ENCODE assay signal across 8 cellular contexts in genomic region chr17:72539981-72540897, GRCh38.
DNase-seq lines count a peak whose midpoint lies in the region; ATAC-seq and TF ChIP-seq lines count a peak whose summit lies in the region.

No MANE protein-coding gene starts in this region.

- H3K9me3 Mint-ChIP-seq in Caco-2 (ENCODE audit: unreplicated experiment) (peaks cover 11% of the 10 kb centered on the region), natural killer cell (no peaks in the 10 kb centered on the region)

- H3K36me3 ChIP-seq in Caco-2 (ENCODE audit: control insufficient read depth, insufficient read depth, low read length) (no peaks in the 10 kb centered on the region; the same call in 1 of the 2 replicates), OCI-LY3 (replicated peaks; ENCODE audit: low read depth, low read length) (no peaks in the 10 kb centered on the region), fibroblast of lung (ENCODE audit: control insufficient read depth, insufficient read depth, low read length) (no peaks in the 10 kb centered on the region)

- H3K36me3 Mint-ChIP-seq in Caco-2 (ENCODE audit: insufficient read depth, unreplicated experiment) (peaks cover 6% of the 10 kb centered on the region), natural killer cell (no peaks in the 10 kb centered on the region)

- H3K27ac Mint-ChIP-seq in Caco-2 (ENCODE audit: unreplicated experiment) (peak overlapping the region; percentile 53), natural killer cell (no peak overlapping the region)

- CTCF ChIA-PET in Caco-2 (lab: Charles Lee), result interaction anchor here (1.0 to 1.1 kb wide), 3 partner anchors 141 to 1067 kb away, joined by 3 to 8 read pairs (median 4); partner anchors contain the start of gene SOX9

- H3K27me3 ChIP-seq in Caco-2 (replicated peaks; ENCODE audit: control insufficient read depth, insufficient read depth, low read length) (no peaks in the 10 kb centered on the region), OCI-LY3 (ENCODE audit: low read depth, low read length) (peaks cover 8% of the 10 kb centered on the region; the same call in 1 of the 2 replicates), fibroblast of lung (ENCODE audit: control insufficient read depth, insufficient read depth, low read length) (no peaks in the 10 kb centered on the region)

- H3K79me2 ChIP-seq in OCI-LY3 (ENCODE audit: low read length) (no peaks in the 10 kb centered on the region), fibroblast of lung (ENCODE audit: control insufficient read depth, insufficient read depth, low read length) (no peaks in the 10 kb centered on the region)

- H3K9me3 ChIP-seq in Caco-2 (0 out of 2 replicates have a peak, but pooled peaks cover 3% of the 10 kb centered on the region), OCI-LY3 (ENCODE audit: insufficient read depth, low read length) (no peaks in the 10 kb centered on the region), fibroblast of lung (ENCODE audit: control insufficient read depth, insufficient read depth, low read depth, low read length) (no peaks in the 10 kb centered on the region)

- H2AFZ ChIP-seq in OCI-LY3 (ENCODE audit: low read depth, low read length) (peak overlapping the region; percentile 87), fibroblast of lung (ENCODE audit: low read length) (peak overlapping the region; percentile 64)

- H3K4me3 ChIP-seq in Caco-2 (ENCODE audit: low read depth, low read length) (no peak overlapping the region), OCI-LY3 (ENCODE audit: low read length) (peak overlapping the region; percentile 69), fibroblast of lung (replicated peaks in 1 of 4; ENCODE audit: control extremely low read depth in 1 of 4, insufficient read depth in 1 of 4, low read depth in 3 of 4, low read length in 4 of 4) (peak overlapping the region; percentile 6 to 36 (median 24))

- H3K9ac ChIP-seq in OCI-LY3 (ENCODE audit: low read length) (peak overlapping the region; percentile 39; the same call in 1 of the 2 replicates), fibroblast of lung (ENCODE audit: insufficient read depth, low read length) (no peak overlapping the region)

- TF ChIP-seq CTCF in Caco-2 (IDR thresholded peaks at IDR 0.05; ENCODE audit: insufficient read depth in 1 of 2, low read depth in 1 of 2, low read length in 1 of 2, severe bottlenecking in 1 of 2, unreplicated experiment in 1 of 2) (peak; percentile 76 to 92), OCI-LY3 (IDR thresholded peaks at IDR 0.05; ENCODE audit: low read depth, low read length) (peak; percentile 67), fibroblast of lung (conservative IDR thresholded peaks at IDR 0.05 in 1 of 2, IDR thresholded peaks at IDR 0.05 in 1 of 2; ENCODE audit: low read depth in 1 of 2, low read length in 2 of 2) (peak; percentile 58 to 60), natural killer cell (IDR thresholded peaks at IDR 0.05) (peak; percentile 55)

- H3K4me3 Mint-ChIP-seq in Caco-2 (ENCODE audit: unreplicated experiment), result peak overlapping the region; percentile 41
- no peak overlapping the region for H3K4me3 Mint-ChIP-seq in natural killer cell

- H4K20me1 ChIP-seq in OCI-LY3 (ENCODE audit: insufficient read depth, low read length), result no peaks in the 10 kb centered on the region
- H4K20me1 ChIP-seq in fibroblast of lung (ENCODE audit: control insufficient read depth, extremely low read depth, insufficient read depth, low read length), result no peaks in the 10 kb centered on the region

- no peak overlapping the region for H3K27ac ChIP-seq in OCI-LY3 (ENCODE audit: low read length)
- H3K27ac ChIP-seq in fibroblast of lung (ENCODE audit: insufficient read depth, low read length), result peak overlapping the region; percentile 28

- POLR2A ChIA-PET in Caco-2 (lab: Charles Lee), result interaction anchor here (0.8 kb wide), 1 partner anchor 96 kb away, joined by 3 read pairs; no protein-coding TSS in a partner anchor

- DNase-seq in Caco-2 (peak in 1 of 2 experiments; percentile 88), HK-2 (ENCODE audit: unreplicated experiment) (peak; percentile 87), fibroblast of lung (ENCODE audit: low read depth in 2 of 2) (peak; percentile 67 to 72), natural killer cell (peak; percentile 54), superior temporal gyrus (ENCODE audit: extremely low spot score) (peak; percentile 75)
- peak; percentile 80 to 85 for DNase-seq in activated T-cell treated with anti-CD3 and anti-CD28 coated beads, Interleukin-2, amount 50 U/mL, for 48 hours

- peaks cover 14% of the 10 kb centered on the region for H3K4me1 Mint-ChIP-seq in Caco-2 (ENCODE audit: low read depth, unreplicated experiment)
- H3K4me1 Mint-ChIP-seq in natural killer cell, result peaks cover 0 to 5% of the 10 kb centered on the region in 2 donors

- peak overlapping the region; percentile 84 for H3K4me2 ChIP-seq in OCI-LY3 (ENCODE audit: low read length)
- H3K4me2 ChIP-seq in fibroblast of lung (ENCODE audit: extremely low read depth, insufficient read depth, low read length), result peak overlapping the region; percentile 82

- ATAC-seq in GM19468 (IDR thresholded peaks at IDR 0.05; ENCODE audit: extremely low read depth, unreplicated experiment), result peak; percentile 77
- peak; percentile 49 to 96 (median 65) for ATAC-seq in natural killer cell

- intact Hi-C loops in Caco-2 (cut with micrococcal nuclease; ENCODE audit: unreplicated experiment) (loop anchor here (1.0 to 10.0 kb wide), 3 partner anchors 419 to 1305 kb away; partner anchors contain the start of gene SOX9), natural killer cell (cut with micrococcal nuclease) (no loop called here)

- BruUV-seq in Caco-2 (replicated peaks; lab: Mats Ljungman, UMichigan), result no TSS peak

- H3K27me3 Mint-ChIP-seq in Caco-2 (ENCODE audit: insufficient read depth, unreplicated experiment), result no peaks in the 10 kb centered on the region
- H3K27me3 Mint-ChIP-seq in natural killer cell (ENCODE audit: low read depth in 2 of 2), result peaks cover 13 to 18% of the 10 kb centered on the region in 2 donors

- H3K4me1 ChIP-seq in Caco-2 (peaks cover 5% of the 10 kb centered on the region; the same call in 1 of the 2 replicates), OCI-LY3 (ENCODE audit: low read length) (peaks cover 5% of the 10 kb centered on the region), fibroblast of lung (ENCODE audit: control insufficient read depth, extremely low read depth, insufficient read depth, low read length) (peaks cover 5% of the 10 kb centered on the region)
